ENCODE assay signal across 1 cellular context in the genomic region with DNA sequence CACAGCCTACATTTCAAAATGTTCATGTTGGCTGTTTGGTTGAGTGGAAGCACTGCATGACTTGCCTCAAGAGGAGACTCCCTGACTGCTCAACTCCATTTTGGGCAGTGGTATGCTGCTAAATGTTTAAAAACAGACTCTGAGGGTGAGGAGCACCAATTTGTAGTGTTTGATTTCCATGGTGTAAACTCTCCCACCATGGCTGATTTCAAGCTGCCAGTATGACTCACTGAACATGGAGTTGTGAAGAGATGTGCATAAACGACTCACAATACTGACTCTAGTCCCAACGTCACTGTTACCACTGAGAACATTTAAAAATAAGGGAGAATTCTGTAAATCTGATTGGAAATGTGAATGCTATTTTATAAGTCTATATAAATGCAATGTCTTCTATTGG.
TF ChIP-seq lines count a peak whose summit lies in the region.

No MANE protein-coding gene starts in this region.

TF ChIP-seq in WTC11, 78 proteins besides CTCF, POLR2A, EP300 and RAD21 (continued from another document):
- TF ChIP-seq FOXP4 (CRISPR knock-in tag; IDR thresholded peaks at IDR 0.05) (no peak), CREM (CRISPR knock-in tag; IDR thresholded peaks at IDR 0.05) (no peak), MAX (CRISPR knock-in tag; IDR thresholded peaks at IDR 0.05) (no peak), SP1 (CRISPR knock-in tag; conservative IDR thresholded peaks at IDR 0.05) (no peak), ATF3 (CRISPR knock-in tag; conservative IDR thresholded peaks at IDR 0.05) (no peak), ZNF396 (CRISPR knock-in tag; IDR thresholded peaks at IDR 0.05; ENCODE audit: borderline replicate concordance) (no peak), EMX1 (CRISPR knock-in tag; IDR thresholded peaks at IDR 0.05) (no peak), ZNF138 (CRISPR knock-in tag; conservative IDR thresholded peaks at IDR 0.05) (no peak), ZNF281 (CRISPR knock-in tag; IDR thresholded peaks at IDR 0.05) (no peak), NFYB (CRISPR knock-in tag; conservative IDR thresholded peaks at IDR 0.05; ENCODE audit: low read depth) (no peak)
- TF ChIP-seq, protein P1, sequence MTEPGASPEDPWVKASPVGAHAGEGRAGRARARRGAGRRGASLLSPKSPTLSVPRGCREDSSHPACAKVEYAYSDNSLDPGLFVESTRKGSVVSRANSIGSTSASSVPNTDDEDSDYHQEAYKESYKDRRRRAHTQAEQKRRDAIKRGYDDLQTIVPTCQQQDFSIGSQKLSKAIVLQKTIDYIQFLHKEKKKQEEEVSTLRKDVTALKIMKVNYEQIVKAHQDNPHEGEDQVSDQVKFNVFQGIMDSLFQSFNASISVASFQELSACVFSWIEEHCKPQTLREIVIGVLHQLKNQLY (CRISPR knock-in tag; IDR thresholded peaks at IDR 0.05) = no peak
- TF ChIP-seq, protein P2, sequence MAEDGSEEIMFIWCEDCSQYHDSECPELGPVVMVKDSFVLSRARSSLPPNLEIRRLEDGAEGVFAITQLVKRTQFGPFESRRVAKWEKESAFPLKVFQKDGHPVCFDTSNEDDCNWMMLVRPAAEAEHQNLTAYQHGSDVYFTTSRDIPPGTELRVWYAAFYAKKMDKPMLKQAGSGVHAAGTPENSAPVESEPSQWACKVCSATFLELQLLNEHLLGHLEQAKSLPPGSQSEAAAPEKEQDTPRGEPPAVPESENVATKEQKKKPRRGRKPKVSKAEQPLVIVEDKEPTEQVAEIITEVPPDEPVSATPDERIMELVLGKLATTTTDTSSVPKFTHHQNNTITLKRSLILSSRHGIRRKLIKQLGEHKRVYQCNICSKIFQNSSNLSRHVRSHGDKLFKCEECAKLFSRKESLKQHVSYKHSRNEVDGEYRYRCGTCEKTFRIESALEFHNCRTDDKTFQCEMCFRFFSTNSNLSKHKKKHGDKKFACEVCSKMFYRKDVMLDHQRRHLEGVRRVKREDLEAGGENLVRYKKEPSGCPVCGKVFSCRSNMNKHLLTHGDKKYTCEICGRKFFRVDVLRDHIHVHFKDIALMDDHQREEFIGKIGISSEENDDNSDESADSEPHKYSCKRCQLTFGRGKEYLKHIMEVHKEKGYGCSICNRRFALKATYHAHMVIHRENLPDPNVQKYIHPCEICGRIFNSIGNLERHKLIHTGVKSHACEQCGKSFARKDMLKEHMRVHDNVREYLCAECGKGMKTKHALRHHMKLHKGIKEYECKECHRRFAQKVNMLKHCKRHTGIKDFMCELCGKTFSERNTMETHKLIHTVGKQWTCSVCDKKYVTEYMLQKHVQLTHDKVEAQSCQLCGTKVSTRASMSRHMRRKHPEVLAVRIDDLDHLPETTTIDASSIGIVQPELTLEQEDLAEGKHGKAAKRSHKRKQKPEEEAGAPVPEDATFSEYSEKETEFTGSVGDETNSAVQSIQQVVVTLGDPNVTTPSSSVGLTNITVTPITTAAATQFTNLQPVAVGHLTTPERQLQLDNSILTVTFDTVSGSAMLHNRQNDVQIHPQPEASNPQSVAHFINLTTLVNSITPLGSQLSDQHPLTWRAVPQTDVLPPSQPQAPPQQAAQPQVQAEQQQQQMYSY (CRISPR knock-in tag; IDR thresholded peaks at IDR 0.05) = no peak
- TF ChIP-seq, protein P3, sequence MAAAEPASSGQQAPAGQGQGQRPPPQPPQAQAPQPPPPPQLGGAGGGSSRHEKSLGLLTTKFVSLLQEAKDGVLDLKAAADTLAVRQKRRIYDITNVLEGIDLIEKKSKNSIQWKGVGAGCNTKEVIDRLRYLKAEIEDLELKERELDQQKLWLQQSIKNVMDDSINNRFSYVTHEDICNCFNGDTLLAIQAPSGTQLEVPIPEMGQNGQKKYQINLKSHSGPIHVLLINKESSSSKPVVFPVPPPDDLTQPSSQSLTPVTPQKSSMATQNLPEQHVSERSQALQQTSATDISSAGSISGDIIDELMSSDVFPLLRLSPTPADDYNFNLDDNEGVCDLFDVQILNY (CRISPR knock-in tag; IDR thresholded peaks at IDR 0.05) = no peak
- TF ChIP-seq, protein P4, sequence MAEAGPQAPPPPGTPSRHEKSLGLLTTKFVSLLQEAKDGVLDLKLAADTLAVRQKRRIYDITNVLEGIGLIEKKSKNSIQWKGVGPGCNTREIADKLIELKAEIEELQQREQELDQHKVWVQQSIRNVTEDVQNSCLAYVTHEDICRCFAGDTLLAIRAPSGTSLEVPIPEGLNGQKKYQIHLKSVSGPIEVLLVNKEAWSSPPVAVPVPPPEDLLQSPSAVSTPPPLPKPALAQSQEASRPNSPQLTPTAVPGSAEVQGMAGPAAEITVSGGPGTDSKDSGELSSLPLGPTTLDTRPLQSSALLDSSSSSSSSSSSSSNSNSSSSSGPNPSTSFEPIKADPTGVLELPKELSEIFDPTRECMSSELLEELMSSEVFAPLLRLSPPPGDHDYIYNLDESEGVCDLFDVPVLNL (CRISPR knock-in tag; IDR thresholded peaks at IDR 0.05; ENCODE audit: borderline replicate concordance, low read depth) = no peak
